In genomic region chr4:48546336-48546735, GRCh38 we compare ENCODE assay signal across 8 cellular contexts. TPM values are rescaled to one million over a fixed set of nuclear protein-coding genes. Genes with fewer than 3 reads are reported as not detected.
DNase-seq lines count a peak whose midpoint lies in the region; ATAC-seq, FAIRE-seq and TF ChIP-seq lines count a peak whose summit lies in the region.

No MANE protein-coding gene starts in this region.

- dilution Hi-C loops in keratinocyte (cut with MboI; ENCODE audit: extremely low pct_ligation_motif_present, low sequenced_read_pairs) = no loop called here

- H3K9me3 ChIP-seq in keratinocyte (ENCODE audit: control insufficient read depth, low read depth, low read length) = no peaks in the 10 kb centered on the region

- H2AFZ ChIP-seq in keratinocyte (ENCODE audit: control insufficient read depth, low read length) = no peak overlapping the region

- no peaks in the 10 kb centered on the region for H3K79me2 ChIP-seq in keratinocyte (ENCODE audit: control insufficient read depth, insufficient read depth, low read length)

- no peak overlapping the region for H3K4me3 ChIP-seq in keratinocyte (ENCODE audit: control insufficient read depth in 2 of 3, extremely low read depth in 1 of 3, insufficient read depth in 2 of 3, low read depth in 1 of 3, low read length in 3 of 3)

- H3K27me3 Mint-ChIP-seq in activated CD8-positive, alpha-beta memory T cell treated with anti-CD3 and anti-CD28 coated beads, Interleukin-2, amount 10 ng/mL, durations not matched to agents 7 days and 5 days = no peaks in the 10 kb centered on the region

- CTCF ChIA-PET in activated CD8-positive, alpha-beta memory T cell treated with anti-CD3 and anti-CD28 coated beads, Interleukin-2, amount 10 ng/mL, durations not matched to agents 7 days and 5 days (lab: Charles Lee) = interaction anchor here (1.0 to 1.9 kb wide), 6 partner anchors 9 to 398 kb away, joined by 3 to 6 read pairs (median 5); no protein-coding TSS in a partner anchor

- no peak overlapping the region for H3K4me2 ChIP-seq in keratinocyte (ENCODE audit: control insufficient read depth, extremely low read depth, insufficient read depth, low read depth, low read length)

- H3K36me3 Mint-ChIP-seq in activated CD8-positive, alpha-beta memory T cell treated with anti-CD3 and anti-CD28 coated beads, Interleukin-2, amount 10 ng/mL, durations not matched to agents 7 days and 5 days = peaks cover 34% of the 10 kb centered on the region

- no peak for ATAC-seq in activated CD8-positive, alpha-beta memory T cell treated with anti-CD3 and anti-CD28 coated beads, Interleukin-2, amount 10 ng/mL, durations not matched to agents 7 days and 5 days
- ATAC-seq in GM21723 (IDR thresholded peaks at IDR 0.05; ENCODE audit: unreplicated experiment) = no peak
- ATAC-seq in GM18502 (IDR thresholded peaks at IDR 0.05; ENCODE audit: poor library complexity, unreplicated experiment) = no peak
- no peak for ATAC-seq in HG02759 (IDR thresholded peaks at IDR 0.05; ENCODE audit: unreplicated experiment)

- DNase-seq in activated CD8-positive, alpha-beta memory T cell treated with anti-CD3 and anti-CD28 coated beads, Interleukin-2, amount 10 ng/mL, durations not matched to agents 7 days and 5 days = peak; percentile 51
- no peak for DNase-seq in activated CD8-positive, alpha-beta memory T cell treated with anti-CD3 and anti-CD28 coated beads, Interleukin-2, amount 50 U/mL, for 4 hours
- DNase-seq in NAMALWA (ENCODE audit: low spot score) (peak; percentile 61), keratinocyte (ENCODE audit: low read depth, low spot score) (no peak)
- DNase-seq in activated naive CD4-positive, alpha-beta T cell treated with anti-CD3 and anti-CD28 coated beads, Interleukin-2, amount 50 U/mL, for 16 hours = peak; percentile 23

- no peak overlapping the region for H3K9ac ChIP-seq in keratinocyte (ENCODE audit: control insufficient read depth, extremely low read depth, insufficient read depth, low read length)

- peaks cover 16 to 27% of the 10 kb centered on the region in 2 experiments for H3K36me3 ChIP-seq in keratinocyte (ENCODE audit: control insufficient read depth in 2 of 2, extremely low read depth in 1 of 2, insufficient read depth in 2 of 2, low read length in 2 of 2)

- no peaks in the 10 kb centered on the region for H3K9me1 ChIP-seq in keratinocyte (ENCODE audit: control insufficient read depth, extremely low read depth, insufficient read depth, low read length)

- H3K27ac ChIP-seq in keratinocyte (ENCODE audit: control insufficient read depth, insufficient read depth, low read length) = no peak overlapping the region

- H3K27ac Mint-ChIP-seq in activated CD8-positive, alpha-beta memory T cell treated with anti-CD3 and anti-CD28 coated beads, Interleukin-2, amount 10 ng/mL, durations not matched to agents 7 days and 5 days = no peak overlapping the region

- no peak overlapping the region for H3K4me3 Mint-ChIP-seq in activated CD8-positive, alpha-beta memory T cell treated with anti-CD3 and anti-CD28 coated beads, Interleukin-2, amount 10 ng/mL, durations not matched to agents 7 days and 5 days

- no peaks in the 10 kb centered on the region for H3K4me1 Mint-ChIP-seq in activated CD8-positive, alpha-beta memory T cell treated with anti-CD3 and anti-CD28 coated beads, Interleukin-2, amount 10 ng/mL, durations not matched to agents 7 days and 5 days

- H3K4me1 ChIP-seq in keratinocyte (ENCODE audit: control insufficient read depth, extremely low read depth, insufficient read depth, low read length) = no peaks in the 10 kb centered on the region

- TF ChIP-seq CTCF in keratinocyte (optimal IDR thresholded peaks at IDR 0.05 in 1 of 3, IDR thresholded peaks at IDR 0.05 in 1 of 3, conservative IDR thresholded peaks at IDR 0.05 in 1 of 3; ENCODE audit: extremely low read depth in 1 of 3, insufficient read depth in 2 of 3, low read length in 3 of 3) = peak; percentile 33 to 48 (median 40)

- H4K20me1 ChIP-seq in keratinocyte (ENCODE audit: control insufficient read depth, extremely low read depth, insufficient read depth, low read length) = no peaks in the 10 kb centered on the region

- H3K27me3 ChIP-seq in keratinocyte (ENCODE audit: control insufficient read depth, extremely low read depth, insufficient read depth, low read length) = no peaks in the 10 kb centered on the region

- no peak for FAIRE-seq in keratinocyte (lab: Jason Lieb, UNC)

- H3K9me3 Mint-ChIP-seq in activated CD8-positive, alpha-beta memory T cell treated with anti-CD3 and anti-CD28 coated beads, Interleukin-2, amount 10 ng/mL, durations not matched to agents 7 days and 5 days (ENCODE audit: low read depth) = no peaks in the 10 kb centered on the region

RNA-seq across cellular contexts. Expression of gene ZAR1, which starts 56.3 kb away (rescaled TPM):
- not detected for total RNA-seq in activated CD8-positive, alpha-beta memory T cell treated with anti-CD3 and anti-CD28 coated beads, Interleukin-2, amount 10 ng/mL, durations not matched to agents 7 days and 5 days
- not detected in 3 replicates for polyA plus RNA-seq in keratinocyte
- not detected for polyA plus RNA-seq in keratinocyte (2011; ENCODE audit: low read depth)
- polyA plus RNA-seq in keratinocyte (2011; cell fraction: cytosol; rRNA removed) = not detected in 2 replicates
- polyA plus RNA-seq in keratinocyte (2011; cell fraction: nucleus; rRNA removed) = 0.08 TPM in 1 of 2 replicates, not detected in the other
- polyA plus RNA-seq in keratinocyte (2012; ENCODE audit: low replicate concordance) = not detected in 2 replicates
- not detected in 3 replicates for polyA minus RNA-seq in keratinocyte
- polyA minus RNA-seq in keratinocyte (2011; cell fraction: cytosol; rRNA and poly(A)+ RNA removed) = not detected
- polyA minus RNA-seq in keratinocyte (2011; cell fraction: nucleus; rRNA and poly(A)+ RNA removed) = not detected in 2 replicates

Comparison
In these comparisons a context has a peak if more than half of its experiments do, and no peak if none do; other contexts are left out.
1. DNase-seq: peak in activated CD8-positive, alpha-beta memory T cell treated with anti-CD3 and anti-CD28 coated beads, Interleukin-2, amount 10 ng/mL, durations not matched to agents 7 days and 5 days (single experiment), NAMALWA (single experiment) and activated naive CD4-positive, alpha-beta T cell treated with anti-CD3 and anti-CD28 coated beads, Interleukin-2, amount 50 U/mL, for 16 hours (single experiment); none in activated CD8-positive, alpha-beta memory T cell treated with anti-CD3 and anti-CD28 coated beads, Interleukin-2, amount 50 U/mL, for 4 hours (single experiment) and keratinocyte (single experiment).